In genomic region chr11:11979487-11980117, GRCh38 we compare ENCODE assay signal across 12 cellular contexts. TPM values are rescaled to one million over a fixed set of nuclear protein-coding genes. Genes with fewer than 3 reads are reported as not detected.
DNase-seq lines count a peak whose midpoint lies in the region; ATAC-seq, FAIRE-seq and TF ChIP-seq lines count a peak whose summit lies in the region.
"Had no signal": no experiment of that assay in that cellular context is flagged by ENCODE, and none has a peak within 500 bp of the region (broad histone marks: within the 10 kb centered on the region; RNA-seq: fewer than 3 reads in every experiment).

No MANE protein-coding gene starts in this region.

- 33 to 61% (median 46%) methylated on average over 8 of the region's 8 CpGs for WGBS in small intestine, 3 donors

- no peak for FAIRE-seq in H54 (lab: Jason Lieb, UNC)
- FAIRE-seq in small intestine (lab: Jason Lieb, UNC): no peak
- no peak for FAIRE-seq in frontal cortex (lab: Jason Lieb, UNC)
- FAIRE-seq: H1 had no signal

- H3K9me3 ChIP-seq in breast epithelium (no peaks in the 10 kb centered on the region), small intestine (ENCODE audit: control insufficient read depth, low read depth) (no peaks in the 10 kb centered on the region)

- TF ChIP-seq POLR2A in H54 (IDR thresholded peaks at IDR 0.05; ENCODE audit: low read depth, low read length): 0 out of 2 replicates have a peak, but pooled peaks have one; percentile 2
- no peak for TF ChIP-seq POLR2A in breast epithelium (IDR thresholded peaks at IDR 0.05)

- no peaks in the 10 kb centered on the region for H3K27me3 ChIP-seq in breast epithelium
- no peaks in the 10 kb centered on the region for H3K27me3 ChIP-seq in kidney epithelial cell (ENCODE audit: control insufficient read depth, insufficient read depth, low read length)
- H3K27me3 ChIP-seq in small intestine (ENCODE audit: control insufficient read depth in 2 of 2, insufficient read depth in 2 of 2, low read length in 2 of 2): no peaks in the 10 kb centered on the region

- H3K4me3 ChIP-seq in breast epithelium: no peak overlapping the region
- no peak overlapping the region for H3K4me3 ChIP-seq in kidney epithelial cell (ENCODE audit: low read depth, low read length)
- H3K4me3 ChIP-seq in small intestine (ENCODE audit: low read depth in 1 of 2, low read length in 2 of 2): no peak overlapping the region

- intact Hi-C loops in breast epithelium (cut with DNase I; ENCODE audit: low total_unique reads): no loop called here

- DNase-seq in H54 (ENCODE audit: insufficient read length, low spot score) (peak; percentile 44), breast epithelium (ENCODE audit: low spot score in 2 of 2) (no peak), kidney epithelial cell (ENCODE audit: low read depth) (peak; percentile 43), small intestine (peak; percentile 39), D341Med (ENCODE audit: low spot score) (no peak), GF-D8 (lab: John Stamatoyannopoulos, UW) (no peak), frontal cortex (ENCODE audit: low spot score in 2 of 2) (no peak)
- DNase-seq: central memory CD4-positive, alpha-beta T cell; stimulated activated naive CD8-positive, alpha-beta T cell treated with anti-CD3 and anti-CD28 coated beads, Interleukin-15, amount 100 ng/mL, for 72 hours had no signal

- TF ChIP-seq CTCF in breast epithelium (IDR thresholded peaks at IDR 0.05) (no peak), kidney epithelial cell (IDR thresholded peaks at IDR 0.05; ENCODE audit: insufficient read depth, low read length, poor library complexity, severe bottlenecking) (no peak)

- H3K4me1 ChIP-seq in breast epithelium (peaks cover 15 to 27% of the 10 kb centered on the region in 2 donors), small intestine (ENCODE audit: control insufficient read depth in 2 of 2, insufficient read depth in 1 of 2, low read depth in 1 of 2, low read length in 1 of 2) (no peaks in the 10 kb centered on the region)

- no peaks in the 10 kb centered on the region for H3K36me3 ChIP-seq in breast epithelium
- H3K36me3 ChIP-seq in kidney epithelial cell (ENCODE audit: control insufficient read depth, insufficient read depth, low read length): no peaks in the 10 kb centered on the region
- no peaks in the 10 kb centered on the region for H3K36me3 ChIP-seq in small intestine (ENCODE audit: control insufficient read depth in 2 of 2, insufficient read depth in 2 of 2, low read length in 2 of 2)

- peak overlapping the region; percentile 75 to 88 for H3K27ac ChIP-seq in breast epithelium
- H3K27ac ChIP-seq in small intestine (ENCODE audit: low read depth in 1 of 2, low read length in 1 of 2): peak overlapping the region in 1 of 2 donors; percentile 55

- no peak for ATAC-seq in GM19395 (IDR thresholded peaks at IDR 0.05; ENCODE audit: unreplicated experiment)
- ATAC-seq: stimulated activated naive CD8-positive, alpha-beta T cell treated with anti-CD3 and anti-CD28 coated beads, Interleukin-15, amount 100 ng/mL, for 72 hours had no signal

RNA-seq across cellular contexts. Expression of gene DKK3, which starts 28.8 kb away (rescaled TPM):
- total RNA-seq in breast epithelium (10 to 100 TPM; 18.2 to 88.5 (median 87.1) TPM), kidney epithelial cell (164 and 204 TPM in 2 replicates), frontal cortex (225 TPM)
- polyA plus RNA-seq in small intestine: 10 to 100 TPM in 1 of 3 donors, 1 to 10 TPM in 2; 4.2 to 29.1 (median 5.9) TPM
- total RNA-seq: T-helper 2 cell treated with Interferon-gamma antibody and Interleukin-4, amounts not matched to agents 100 ng/mL and 5 ng/mL, for 36 hours had no signal

Comparison
In these comparisons a context has a peak if more than half of its experiments do, and no peak if none do; other contexts are left out.
1. DNase-seq: peak in H54 (single experiment), kidney epithelial cell (single experiment) and small intestine (single experiment); none in breast epithelium (0 of 2), D341Med (single experiment), GF-D8 (single experiment) and frontal cortex (0 of 2).